Comparison of ENCODE assay signal across 8 cellular contexts in the genomic region with DNA sequence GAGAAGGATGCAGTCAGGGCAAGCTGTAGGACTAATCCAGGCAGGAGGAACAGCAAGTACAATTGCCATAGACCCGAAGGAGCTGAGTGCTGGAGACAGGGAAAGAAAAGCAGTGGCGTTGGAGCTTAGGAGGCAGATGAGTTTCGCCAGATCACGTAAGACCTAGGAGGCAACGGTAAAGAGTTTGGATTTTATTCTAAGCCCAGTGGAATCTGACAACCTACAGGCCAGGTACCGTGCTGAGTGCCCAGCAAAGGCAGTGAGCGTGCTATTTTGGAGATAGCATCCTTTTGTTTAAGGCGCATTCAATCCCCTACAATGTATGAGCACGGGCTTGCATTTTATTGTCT. TPM values are rescaled to one million over a fixed set of nuclear protein-coding genes. Genes with fewer than 3 reads are reported as not detected.
A peak's percentile ranks its signal among the peaks of the same experiment; 100 is the strongest.
DNase-seq lines count a peak whose midpoint lies in the region; ATAC-seq and TF ChIP-seq lines count a peak whose summit lies in the region.

No MANE protein-coding gene starts in this region.

- H3K4me1 ChIP-seq in CD8-positive, alpha-beta T cell (ENCODE audit: insufficient read depth, low read length) = peaks cover 9% of the 10 kb centered on the region
- H3K4me1 ChIP-seq in colonic mucosa (no peaks in the 10 kb centered on the region), muscle layer of duodenum (ENCODE audit: control insufficient read depth in 1 of 2, insufficient read depth in 2 of 2, low read length in 2 of 2) (peaks cover 0 to 20% of the 10 kb centered on the region in 2 donors)

- CTCF ChIA-PET in CD8-positive, alpha-beta T cell (lab: Charles Lee) = no interaction called here

- H3K27ac Mint-ChIP-seq in CD8-positive, alpha-beta T cell = no peak overlapping the region

- H3K4me3 Mint-ChIP-seq in CD8-positive, alpha-beta T cell = peak overlapping the region; percentile 78

- POLR2A ChIA-PET in CD8-positive, alpha-beta T cell (lab: Charles Lee) = no interaction called here

- no peak for TF ChIP-seq POLR2A in NB4 (IDR thresholded peaks at IDR 0.05; ENCODE audit: extremely low read depth, insufficient read length)

- no peak for TF ChIP-seq CTCF in CD8-positive, alpha-beta T cell (IDR thresholded peaks at IDR 0.05)
- TF ChIP-seq CTCF in NB4 (IDR thresholded peaks at IDR 0.05; ENCODE audit: low read depth, low read length) = no peak
- TF ChIP-seq CTCF in colonic mucosa (IDR thresholded peaks at IDR 0.05) = no peak

- H3K36me3 ChIP-seq in CD8-positive, alpha-beta T cell (ENCODE audit: insufficient read depth, low read length) = no peaks in the 10 kb centered on the region
- no peaks in the 10 kb centered on the region for H3K36me3 ChIP-seq in colonic mucosa
- no peaks in the 10 kb centered on the region for H3K36me3 ChIP-seq in muscle layer of duodenum (ENCODE audit: control insufficient read depth in 1 of 2, insufficient read depth in 2 of 2, low read length in 2 of 2)

- intact Hi-C loops in CD8-positive, alpha-beta T cell (cut with DNase I, micrococcal nuclease) = no loop called here
- intact Hi-C loops in colonic mucosa (cut with DNase I) = no loop called here

- H3K27me3 ChIP-seq in CD8-positive, alpha-beta T cell (ENCODE audit: insufficient read depth, low read length) = peaks cover 11% of the 10 kb centered on the region
- H3K27me3 ChIP-seq in colonic mucosa (no peaks in the 10 kb centered on the region), muscle layer of duodenum (ENCODE audit: low read depth, low read length) (peaks cover 9% of the 10 kb centered on the region)

- no peak overlapping the region for H3K4me3 ChIP-seq in CD8-positive, alpha-beta T cell (ENCODE audit: low read depth, low read length)
- H3K4me3 ChIP-seq in NB4 (ENCODE audit: low read depth, low read length) (peak overlapping the region; percentile 57), colonic mucosa (peak overlapping the region; percentile 64), muscle layer of duodenum (ENCODE audit: low read depth in 1 of 2, low read length in 2 of 2) (peak overlapping the region in 1 of 2 donors; percentile 60)

- no peak overlapping the region for H3K27ac ChIP-seq in CD8-positive, alpha-beta T cell (ENCODE audit: low read depth, low read length)
- H3K27ac ChIP-seq in colonic mucosa = peak overlapping the region; percentile 94
- peak overlapping the region; percentile 49 for H3K27ac ChIP-seq in muscle layer of duodenum (ENCODE audit: low read length)

- H3K36me3 Mint-ChIP-seq in CD8-positive, alpha-beta T cell = no peaks in the 10 kb centered on the region

- no peaks in the 10 kb centered on the region for H3K9me3 Mint-ChIP-seq in CD8-positive, alpha-beta T cell

- DNase-seq in CD8-positive, alpha-beta T cell = no peak
- DNase-seq in NB4 (ENCODE audit: low read depth) = no peak
- no peak for DNase-seq in colonic mucosa
- no peak for DNase-seq in cerebellum (ENCODE audit: low spot score)
- no peak for DNase-seq in glomerular visceral epithelial cell (ENCODE audit: extremely low spot score)
- no peak for DNase-seq in NAMALWA (ENCODE audit: low spot score)

- peaks cover 42% of the 10 kb centered on the region for H3K27me3 Mint-ChIP-seq in CD8-positive, alpha-beta T cell (ENCODE audit: low read depth)

- H3K9ac ChIP-seq in colonic mucosa (ENCODE audit: low read depth in 2 of 2, low read length in 2 of 2) = peak overlapping the region in 1 of 2 donors; percentile 85

- ATAC-seq in CD8-positive, alpha-beta T cell = no peak
- ATAC-seq in GM21825 (IDR thresholded peaks at IDR 0.05; ENCODE audit: unreplicated experiment) = no peak

- H3K4me1 Mint-ChIP-seq in CD8-positive, alpha-beta T cell (ENCODE audit: low read depth) = peaks cover 13% of the 10 kb centered on the region

- no peaks in the 10 kb centered on the region for H3K9me3 ChIP-seq in CD8-positive, alpha-beta T cell (ENCODE audit: low read length)
- H3K9me3 ChIP-seq in colonic mucosa (no peaks in the 10 kb centered on the region), muscle layer of duodenum (ENCODE audit: control insufficient read depth in 1 of 2, low read length in 2 of 2) (peaks cover 0 to 3% of the 10 kb centered on the region in 2 donors)

RNA-seq across cellular contexts. Expression of a gene that starts 1.2 kb away (rescaled TPM):
- under 1 TPM; 0.22 to 0.30 TPM for total RNA-seq in CD8-positive, alpha-beta T cell
- total RNA-seq in colonic mucosa (10 to 100 TPM; 14.2 to 15.6 TPM), cerebellum (5.5 TPM)
